In genomic region chr19:50328257-50329145, GRCh38 we compare ENCODE assay signal across 8 cellular contexts. TPM values are rescaled to one million over a fixed set of nuclear protein-coding genes. Genes with fewer than 3 reads are reported as not detected.
A peak's percentile ranks its signal among the peaks of the same experiment; 100 is the strongest.
DNase-seq lines count a peak whose midpoint lies in the region; ATAC-seq and TF ChIP-seq lines count a peak whose summit lies in the region.

No MANE protein-coding gene starts in this region.

- in situ Hi-C loops in Panc1 (cut with HindIII; ENCODE audit: low pct_unique_long_range_greater_than_20kb, low sequenced_read_pairs), result no loop called here

- H3K4me2 ChIP-seq in HCT116 (ENCODE audit: low read length) (peak overlapping the region; percentile 89), smooth muscle cell (peak overlapping the region; percentile 83)

- peak; percentile 64 for DNase-seq in activated CD8-positive, alpha-beta memory T cell treated with anti-CD3 and anti-CD28 coated beads for 24 hours
- no peak for DNase-seq in activated CD8-positive, alpha-beta memory T cell treated with anti-CD3 and anti-CD28 coated beads, Interleukin-2, amount 50 U/mL, for 4 hours
- DNase-seq in HCT116 (ENCODE audit: low read depth, low spot score) (no peak), Panc1 (ENCODE audit: low read depth, low spot score) (no peak), smooth muscle cell (lab: John Stamatoyannopoulos, UW; ENCODE audit: unreplicated experiment) (no peak), GOT3 (lab: John Stamatoyannopoulos, UW) (no peak)

- H2AFZ ChIP-seq in HCT116 (ENCODE audit: low read depth, low read length, poor library complexity, severe bottlenecking) (no peak overlapping the region), smooth muscle cell (ENCODE audit: low read depth) (no peak overlapping the region)

- H3K27ac ChIP-seq in HCT116 (ENCODE audit: low read depth, low read length), result peak overlapping the region; percentile 61; the same call in 1 of the 2 replicates
- H3K27ac ChIP-seq in Panc1 (ENCODE audit: low read length), result no peak overlapping the region
- H3K27ac ChIP-seq in esophagus (ENCODE audit: low read depth in 2 of 2, low read length in 1 of 2), result peak overlapping the region in 1 of 2 donors; percentile 5
- no peak overlapping the region for H3K27ac ChIP-seq in smooth muscle cell (ENCODE audit: low read depth)

- H3K27me3 ChIP-seq in HCT116 (ENCODE audit: insufficient read depth, low read length) (no peaks in the 10 kb centered on the region), Panc1 (ENCODE audit: control insufficient read depth, insufficient read depth, low read length) (no peaks in the 10 kb centered on the region), esophagus (ENCODE audit: control insufficient read depth in 1 of 2, insufficient read depth in 2 of 2, low read length in 2 of 2) (peaks cover 5 to 27% of the 10 kb centered on the region in 2 donors), smooth muscle cell (ENCODE audit: low read depth) (peaks cover 19% of the 10 kb centered on the region)

- H4K20me1 ChIP-seq in HCT116 (ENCODE audit: insufficient read depth), result no peaks in the 10 kb centered on the region
- H4K20me1 ChIP-seq in smooth muscle cell (ENCODE audit: low read depth), result peaks cover 43% of the 10 kb centered on the region

- H3K36me3 ChIP-seq in HCT116 (ENCODE audit: control insufficient read depth in 1 of 2, insufficient read depth in 2 of 2, low read length in 2 of 2), result peaks cover 0 to 3% of the 10 kb centered on the region in 2 experiments; a peak in 1 of 4 replicates
- H3K36me3 ChIP-seq in Panc1 (ENCODE audit: control insufficient read depth, insufficient read depth, low read length), result no peaks in the 10 kb centered on the region
- H3K36me3 ChIP-seq in esophagus (ENCODE audit: control insufficient read depth in 2 of 2, insufficient read depth in 2 of 2, low read length in 1 of 2), result no peaks in the 10 kb centered on the region
- H3K36me3 ChIP-seq in smooth muscle cell (ENCODE audit: low read depth), result no peaks in the 10 kb centered on the region

- peaks cover 3% of the 10 kb centered on the region; the same call in 1 of the 2 replicates for H3K79me2 ChIP-seq in HCT116 (ENCODE audit: insufficient read depth, low read length)
- no peaks in the 10 kb centered on the region for H3K79me2 ChIP-seq in smooth muscle cell (ENCODE audit: low read depth)

- H3K4me3 ChIP-seq in HCT116 (replicated peaks in 1 of 2; ENCODE audit: low read depth in 1 of 2, low read length in 2 of 2) (peak overlapping the region; percentile 50 to 64), Panc1 (ENCODE audit: low read depth in 2 of 2, low read length in 2 of 2) (peak overlapping the region; percentile 41 to 42; a peak in 3 of 4 replicates), esophagus (ENCODE audit: low read depth in 1 of 2, low read length in 2 of 2) (peak overlapping the region; percentile 42 to 47), smooth muscle cell (peak overlapping the region; percentile 42)

- H3K9ac ChIP-seq in HCT116 (ENCODE audit: low read length), result peak overlapping the region; percentile 66
- H3K9ac ChIP-seq in smooth muscle cell (ENCODE audit: low read depth), result no peak overlapping the region

- peaks cover 14% of the 10 kb centered on the region for H3F3A ChIP-seq in smooth muscle cell (ENCODE audit: low read depth)

- 2% methylated on average over 63 to 141 of the region's 141 CpGs for WGBS in esophagus, 2 donors
- 8% methylated on average over 81 of the region's 141 CpGs for WGBS in smooth muscle cell (ENCODE audit: low lambda C conversion rate)

- TF ChIP-seq RAD21 in HCT116 (IDR thresholded peaks at IDR 0.05; ENCODE audit: low read depth), result no peak

- ATAC-seq in HCT116, result no peak; the same call in 1 of the 2 replicates
- ATAC-seq in Panc1, result peak; percentile 27
- no peak for ATAC-seq in HG03469 (IDR thresholded peaks at IDR 0.05; ENCODE audit: unreplicated experiment)

- H3K4me1 ChIP-seq in HCT116 (ENCODE audit: control insufficient read depth in 1 of 2, insufficient read depth in 2 of 2, low read length in 2 of 2), result peaks cover 33 to 71% of the 10 kb centered on the region in 2 experiments
- peaks cover 12% of the 10 kb centered on the region for H3K4me1 ChIP-seq in Panc1 (ENCODE audit: control insufficient read depth, insufficient read depth, low read length)
- H3K4me1 ChIP-seq in esophagus (ENCODE audit: control insufficient read depth in 2 of 2, insufficient read depth in 2 of 2, low read length in 1 of 2), result peaks cover 14 to 31% of the 10 kb centered on the region in 2 donors
- peaks cover 13% of the 10 kb centered on the region for H3K4me1 ChIP-seq in smooth muscle cell (ENCODE audit: low read depth)

- CTCF ChIA-PET in HCT116 (lab: Charles Lee), result interaction anchor here (0.6 to 1.9 kb wide), 13 partner anchors 9 to 593 kb away, joined by 3 to 10 read pairs (median 4); partner anchors contain the start of gene POLD1
- CTCF ChIA-PET in Panc1 (lab: Charles Lee), result interaction anchor here (0.5 to 1.5 kb wide), 4 partner anchors 13 to 1349 kb away, joined by 3 to 10 read pairs (median 6); no protein-coding TSS in a partner anchor

- RAD21 ChIA-PET in HCT116 (lab: Charles Lee; ENCODE audit: low non-redundant PET in 1 of 2, low total read pairs in 2 of 2, uncharacterized antibody in 2 of 2, unreplicated experiment in 2 of 2), result interaction anchor here (0.6 to 1.0 kb wide), 4 partner anchors 16 to 459 kb away, joined by 3 to 6 read pairs (median 3); no protein-coding TSS in a partner anchor

- peak; percentile 4 for TF ChIP-seq POLR2A in HCT116 (IDR thresholded peaks at IDR 0.05; ENCODE audit: borderline replicate concordance, extremely low read depth, insufficient read depth, insufficient read length)

- POLR2A ChIA-PET in HCT116 (lab: Charles Lee), result interaction anchor here (0.6 to 1.2 kb wide), 8 partner anchors 13 to 768 kb away, joined by 3 to 7 read pairs (median 3); no protein-coding TSS in a partner anchor
- POLR2A ChIA-PET in Panc1 (lab: Charles Lee), result interaction anchor here (0.6 to 1.2 kb wide), 5 partner anchors 10 to 365 kb away, joined by 5 to 10 read pairs (median 5); no protein-coding TSS in a partner anchor

- H3K9me2 ChIP-seq in HCT116 (ENCODE audit: insufficient read depth), result no peaks in the 10 kb centered on the region

- intact Hi-C loops in HCT116 (cut with micrococcal nuclease), result loop anchor here (2.0 kb wide), 1 partner anchor 164 kb away; no protein-coding TSS in a partner anchor
- intact Hi-C loops in Panc1 (cut with micrococcal nuclease; ENCODE audit: unreplicated experiment), result no loop called here

- BruUV-seq in HCT116 (replicated peaks; lab: Mats Ljungman, UMichigan) (no TSS peak), Panc1 (replicated peaks; lab: Mats Ljungman, UMichigan) (no TSS peak)

- H3K9me3 ChIP-seq in HCT116 (ENCODE audit: control insufficient read depth in 1 of 2, insufficient read depth in 1 of 2, low read depth in 1 of 2, low read length in 2 of 2) (no peaks in the 10 kb centered on the region), Panc1 (ENCODE audit: control insufficient read depth, insufficient read depth, low read depth, low read length) (no peaks in the 10 kb centered on the region), esophagus (ENCODE audit: control insufficient read depth in 2 of 2, insufficient read depth in 1 of 2, low read depth in 1 of 2, low read length in 1 of 2) (peaks cover 0 to 8% of the 10 kb centered on the region in 2 donors), smooth muscle cell (replicated peaks; ENCODE audit: low read depth) (no peaks in the 10 kb centered on the region)

- TF ChIP-seq CTCF in HCT116 (IDR thresholded peaks at IDR 0.05 in 2 of 3, conservative IDR thresholded peaks at IDR 0.05 in 1 of 3; ENCODE audit: borderline replicate concordance in 1 of 3, insufficient read depth in 1 of 3, low read depth in 2 of 3, low read length in 2 of 3), result no peak
- peak; percentile 87 for TF ChIP-seq CTCF in Panc1 (IDR thresholded peaks at IDR 0.05)
- no peak for TF ChIP-seq CTCF in smooth muscle cell (IDR thresholded peaks at IDR 0.05; ENCODE audit: borderline replicate concordance, insufficient read depth, poor library complexity, severe bottlenecking)

TF ChIP-seq in HCT116, 20 proteins besides CTCF, POLR2A, EP300 and RAD21 (continues in another document):
- peak; percentile 67; the same call in 1 of the 2 replicates for TF ChIP-seq ZFX (IDR thresholded peaks at IDR 0.05)
- peak; percentile 51; the same call in 1 of the 2 replicates for TF ChIP-seq POLR2AphosphoS5 (IDR thresholded peaks at IDR 0.05; ENCODE audit: low read depth, low read length)
- no peak for TF ChIP-seq SP1 (IDR thresholded peaks at IDR 0.05; ENCODE audit: low read depth)
- TF ChIP-seq MAX (IDR thresholded peaks at IDR 0.05), result peak; percentile 64; the same call in 1 of the 2 replicates
- TF ChIP-seq SRF (IDR thresholded peaks at IDR 0.05; ENCODE audit: low read depth), result no peak
- TF ChIP-seq ATF3 (IDR thresholded peaks at IDR 0.05), result no peak
- no peak for TF ChIP-seq FOSL1 (IDR thresholded peaks at IDR 0.05; ENCODE audit: low read depth)

RNA-seq across cellular contexts. Expression of gene KCNC3, which starts 0.7 kb away (rescaled TPM):
- 6.9 TPM for total RNA-seq in HCT116 (2021; ENCODE audit: unreplicated experiment)
- 2.9 and 4.6 TPM in 2 replicates for polyA plus RNA-seq in HCT116 (2012)
- total RNA-seq in Panc1 (2021; ENCODE audit: unreplicated experiment), result 10.8 TPM
- 13.8 TPM for polyA plus RNA-seq in Panc1 (2012; ENCODE audit: insufficient read length)
- polyA plus RNA-seq in esophagus, result under 1 TPM; 0.45 to 0.81 TPM
- total RNA-seq in smooth muscle cell, result 0.54 and 1.4 TPM in 2 replicates
- polyA plus RNA-seq in smooth muscle cell, result 0.46 and 1.3 TPM in 2 replicates

RNA-seq across cellular contexts. Expression of gene NAPSA, which starts 36.9 kb away (rescaled TPM):
- total RNA-seq in HCT116 (2021; ENCODE audit: unreplicated experiment), result 4.4 TPM
- polyA plus RNA-seq in HCT116 (2012), result 3.4 and 3.7 TPM in 2 replicates
- total RNA-seq in Panc1 (2021; ENCODE audit: unreplicated experiment), result 2.5 TPM
- polyA plus RNA-seq in Panc1 (2012; ENCODE audit: insufficient read length), result 0.99 TPM
- 1 to 10 TPM in 1 of 2 donors, under 1 TPM in 1; 0.28 to 1.5 TPM for polyA plus RNA-seq in esophagus
- total RNA-seq in smooth muscle cell, result 0.27 and 0.72 TPM in 2 replicates
- polyA plus RNA-seq in smooth muscle cell, result 0.65 and 2.1 TPM in 2 replicates

RNA-seq across cellular contexts. Expression of gene NR1H2, which starts 47.8 kb away (rescaled TPM):
- total RNA-seq in HCT116 (2021; ENCODE audit: unreplicated experiment), result 40.3 TPM
- 43.0 and 51.2 TPM in 2 replicates for polyA plus RNA-seq in HCT116 (2012)
- total RNA-seq in Panc1 (2021; ENCODE audit: unreplicated experiment), result 55.8 TPM
- polyA plus RNA-seq in Panc1 (2012; ENCODE audit: insufficient read length), result 81.9 TPM
- 10 to 100 TPM; 50.3 to 55.0 TPM for polyA plus RNA-seq in esophagus
- total RNA-seq in smooth muscle cell, result 39.5 and 48.3 TPM in 2 replicates
- 69.7 and 85.7 TPM in 2 replicates for polyA plus RNA-seq in smooth muscle cell

RNA-seq across cellular contexts. Expression of gene POLD1, which starts 55.6 kb away (rescaled TPM):
- total RNA-seq in HCT116 (2021; ENCODE audit: unreplicated experiment) (122 TPM), Panc1 (2021; ENCODE audit: unreplicated experiment) (71.7 TPM), smooth muscle cell (14.9 and 16.0 TPM in 2 replicates)
- 92.4 and 93.2 TPM in 2 replicates for polyA plus RNA-seq in HCT116 (2012)
- polyA plus RNA-seq in Panc1 (2012; ENCODE audit: insufficient read length), result 54.9 TPM
- polyA plus RNA-seq in esophagus (10 to 100 TPM; 27.4 to 48.3 TPM), smooth muscle cell (37.6 and 41.6 TPM in 2 replicates)
